ENCODE assay signal across 8 cellular contexts in genomic region chr3:122258757-122259371, GRCh38.
A peak's percentile ranks its signal among the peaks of the same experiment; 100 is the strongest.
DNase-seq lines count a peak whose midpoint lies in the region; ATAC-seq and TF ChIP-seq lines count a peak whose summit lies in the region.

No MANE protein-coding gene starts in this region.

- H3K27ac ChIP-seq in right atrium auricular region, result no peak overlapping the region
- H3K27ac ChIP-seq in smooth muscle cell (ENCODE audit: low read depth), result no peak overlapping the region

- H3K36me3 ChIP-seq in right atrium auricular region (no peaks in the 10 kb centered on the region), smooth muscle cell (ENCODE audit: low read depth) (no peaks in the 10 kb centered on the region)

- H3K4me2 ChIP-seq in smooth muscle cell, result no peak overlapping the region

- H3F3A ChIP-seq in smooth muscle cell (ENCODE audit: low read depth), result no peaks in the 10 kb centered on the region

- peak overlapping the region; percentile 13 for H2AFZ ChIP-seq in smooth muscle cell (ENCODE audit: low read depth)

- H3K4me1 Mint-ChIP-seq in activated naive CD8-positive, alpha-beta T cell treated with anti-CD3 and anti-CD28 coated beads, Interleukin-2, amount 50 U/mL, for 24 hours, result peaks cover 33% of the 10 kb centered on the region

- H3K36me3 Mint-ChIP-seq in activated naive CD8-positive, alpha-beta T cell treated with anti-CD3 and anti-CD28 coated beads, Interleukin-2, amount 50 U/mL, for 24 hours (ENCODE audit: low read depth), result no peaks in the 10 kb centered on the region

- no peaks in the 10 kb centered on the region for H3K27me3 ChIP-seq in right atrium auricular region
- no peaks in the 10 kb centered on the region for H3K27me3 ChIP-seq in smooth muscle cell (ENCODE audit: low read depth)

- H3K4me1 ChIP-seq in right atrium auricular region (peaks cover 0 to 2% of the 10 kb centered on the region in 2 donors), smooth muscle cell (ENCODE audit: low read depth) (no peaks in the 10 kb centered on the region)

- H3K9ac ChIP-seq in smooth muscle cell (ENCODE audit: low read depth), result no peak overlapping the region

- no peaks in the 10 kb centered on the region for H3K9me3 Mint-ChIP-seq in activated naive CD8-positive, alpha-beta T cell treated with anti-CD3 and anti-CD28 coated beads, Interleukin-2, amount 50 U/mL, for 24 hours

- H3K27ac Mint-ChIP-seq in activated naive CD8-positive, alpha-beta T cell treated with anti-CD3 and anti-CD28 coated beads, Interleukin-2, amount 50 U/mL, for 24 hours, result peak overlapping the region; percentile 74

- no peaks in the 10 kb centered on the region for H3K79me2 ChIP-seq in smooth muscle cell (ENCODE audit: low read depth)

- H3K27me3 Mint-ChIP-seq in activated naive CD8-positive, alpha-beta T cell treated with anti-CD3 and anti-CD28 coated beads, Interleukin-2, amount 50 U/mL, for 24 hours, result peaks cover 18% of the 10 kb centered on the region

- DNase-seq in GF-D8 (lab: John Stamatoyannopoulos, UW) (peak; percentile 34), RPMI8226 (peak; percentile 89), right atrium auricular region (ENCODE audit: low spot score) (peak; percentile 74), smooth muscle cell (lab: John Stamatoyannopoulos, UW; ENCODE audit: unreplicated experiment) (peak; percentile 2), mesenteric fat pad (ENCODE audit: low spot score) (no peak)
- peak; percentile 35 for DNase-seq in Jurkat, Clone E6-1 (ENCODE audit: low read depth, low spot score)
- DNase-seq in activated naive CD8-positive, alpha-beta T cell treated with anti-CD3 and anti-CD28 coated beads, Interleukin-2, amount 50 U/mL, for 24 hours, result peak; percentile 69

- no peak overlapping the region for H3K4me3 ChIP-seq in Jurkat, Clone E6-1 (ENCODE audit: low read length)
- H3K4me3 ChIP-seq in right atrium auricular region (no peak overlapping the region), smooth muscle cell (no peak overlapping the region)

- ATAC-seq in GM21619 (IDR thresholded peaks at IDR 0.05; ENCODE audit: unreplicated experiment), result peak; percentile 88
- ATAC-seq in activated naive CD8-positive, alpha-beta T cell treated with anti-CD3 and anti-CD28 coated beads, Interleukin-2, amount 50 U/mL, for 24 hours, result peak; percentile 96

- H4K20me1 ChIP-seq in smooth muscle cell (ENCODE audit: low read depth), result no peaks in the 10 kb centered on the region

- WGBS in smooth muscle cell (ENCODE audit: low lambda C conversion rate), result 6% methylated on average over 7 of the region's 7 CpGs

- TF ChIP-seq CTCF in right atrium auricular region (IDR thresholded peaks at IDR 0.05) (peak; percentile 13 to 72), smooth muscle cell (IDR thresholded peaks at IDR 0.05; ENCODE audit: borderline replicate concordance, insufficient read depth, poor library complexity, severe bottlenecking) (peak; percentile 63)

- H3K4me3 Mint-ChIP-seq in activated naive CD8-positive, alpha-beta T cell treated with anti-CD3 and anti-CD28 coated beads, Interleukin-2, amount 50 U/mL, for 24 hours, result no peak overlapping the region

- H3K9me3 ChIP-seq in right atrium auricular region (no peaks in the 10 kb centered on the region), smooth muscle cell (replicated peaks; ENCODE audit: low read depth) (no peaks in the 10 kb centered on the region)
